8 cellular contexts compared by ENCODE assay signal in the genomic region with DNA sequence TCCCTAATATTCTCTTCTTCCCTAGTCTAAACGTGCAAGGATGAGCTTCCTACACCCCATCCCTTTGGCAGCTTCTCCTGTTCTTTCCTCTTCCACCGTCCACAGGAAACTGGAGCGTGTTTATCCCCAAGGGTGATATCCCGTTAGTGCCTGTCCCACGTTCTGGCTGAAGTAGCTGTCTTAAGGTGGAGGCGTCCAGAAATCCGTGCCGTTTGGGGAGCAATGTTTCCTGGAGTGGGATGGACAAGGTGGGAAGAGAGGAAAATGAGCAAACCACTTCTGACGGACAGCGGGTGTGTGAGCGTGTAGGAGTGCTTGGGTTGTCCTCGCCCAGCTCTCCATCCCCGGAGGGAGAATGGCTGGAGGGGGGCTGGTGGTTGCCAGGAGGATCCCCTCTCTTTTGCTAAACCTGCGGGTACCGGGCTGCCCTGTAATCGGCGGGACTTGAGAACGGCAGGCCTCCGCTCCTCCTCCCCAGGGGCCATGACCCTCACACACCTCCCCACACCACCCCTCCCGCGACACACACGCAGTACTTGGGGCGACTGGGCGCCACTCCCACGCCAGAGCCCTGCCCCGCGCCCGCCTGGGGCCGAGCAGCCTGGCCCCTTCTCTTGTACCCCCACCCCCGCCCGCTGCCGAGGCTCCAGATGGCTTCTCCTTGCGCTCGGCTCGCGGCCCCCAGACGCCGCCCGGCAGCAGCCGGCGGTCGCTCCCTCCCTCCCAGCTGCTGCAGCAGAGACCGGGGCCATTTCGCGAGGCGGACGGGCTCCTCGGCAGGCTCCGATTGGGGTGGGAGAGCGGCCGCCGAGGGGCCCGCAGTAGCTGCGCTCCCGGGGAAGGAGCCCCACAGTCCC. TPM values are rescaled to one million over a fixed set of nuclear protein-coding genes. Genes with fewer than 3 reads are reported as not detected.
DNase-seq lines count a peak whose midpoint lies in the region; ATAC-seq and TF ChIP-seq lines count a peak whose summit lies in the region.

No MANE protein-coding gene starts in this region.

- intact Hi-C loops in activated T-helper 1 cell treated with anti-CD3 and anti-CD28 coated beads, Interleukin-12 subunit alpha, Interleukin-12 subunit beta, Interleukin-2, Interleukin-4 antibody, amounts not matched to agents 30 ng/mL and 10 ng/mL and 1 ng/mL, durations not matched to agents 14 hours and 24 hours and 36 hours (cut with micrococcal nuclease): loop anchor here (1.0 to 10.0 kb wide), 10 partner anchors 19 to 1409 kb away; a partner anchor contains a TSS
- intact Hi-C loops in heart left ventricle (cut with DNase I): loop anchor here in 8 of 10 donors (2.0 to 10.0 kb wide), 4 partner anchors 109 to 259 kb away; a partner anchor contains a TSS

- H3K4me1 ChIP-seq in BE2C: peaks cover 8% of the 10 kb centered on the region
- peaks cover 17% of the 10 kb centered on the region for H3K4me1 ChIP-seq in HUES48 (ENCODE audit: control insufficient read depth, insufficient read depth, low read length)
- peaks cover 0 to 45% (median 21%) of the 10 kb centered on the region in 12 donors for H3K4me1 ChIP-seq in heart left ventricle

- peaks cover 25% of the 10 kb centered on the region for H3K36me3 Mint-ChIP-seq in activated T-helper 1 cell treated with anti-CD3 and anti-CD28 coated beads, Interleukin-12 subunit alpha, Interleukin-12 subunit beta, Interleukin-2, Interleukin-4 antibody, amounts not matched to agents 30 ng/mL and 10 ng/mL and 1 ng/mL, durations not matched to agents 14 hours and 24 hours and 36 hours (ENCODE audit: low read depth)
- H3K36me3 Mint-ChIP-seq in progenitor cell of endocrine pancreas (ENCODE audit: insufficient read depth): no peaks in the 10 kb centered on the region

- peak overlapping the region; percentile 83 for H3K4me3 ChIP-seq in BE2C (ENCODE audit: low read depth, low read length)
- H3K4me3 ChIP-seq in HUES48 (ENCODE audit: low read depth, low read length): peak overlapping the region; percentile 60
- H3K4me3 ChIP-seq in heart left ventricle: peak overlapping the region; percentile 38 to 80 (median 63)

- no peak overlapping the region for H3K9ac ChIP-seq in HUES48 (ENCODE audit: low read depth, low read length)

- ATAC-seq in heart left ventricle: peak; percentile 17 to 70 (median 62)

- H3K27me3 ChIP-seq in BE2C (peaks cover 23% of the 10 kb centered on the region), HUES48 (ENCODE audit: control insufficient read depth, insufficient read depth, low read length) (peaks cover 93% of the 10 kb centered on the region), heart left ventricle (peaks cover 9 to 47% (median 34%) of the 10 kb centered on the region in 9 donors)

- peak; percentile 59 for DNase-seq in BE2C
- DNase-seq in GM20000 (ENCODE audit: low spot score): peak; percentile 48
- DNase-seq in activated T-helper 1 cell treated with anti-CD3 and anti-CD28 coated beads, Interleukin-12 subunit alpha, Interleukin-12 subunit beta, Interleukin-2, Interleukin-4 antibody, amounts not matched to agents 30 ng/mL and 10 ng/mL and 1 ng/mL, durations not matched to agents 14 hours and 24 hours and 36 hours (ENCODE audit: low spot score): no peak
- DNase-seq in heart left ventricle: peak in 1 of 5 donors; percentile 33
- no peak for DNase-seq in progenitor cell of endocrine pancreas (ENCODE audit: low spot score, unreplicated experiment)
- DNase-seq in SHP77 treated with DMSO at 0.1 percent for 48 hours (lab: John Stamatoyannopoulos, UW): no peak
- no peak for DNase-seq in OCI-M1 (lab: John Stamatoyannopoulos, UW)

- H3K36me3 ChIP-seq in BE2C: no peaks in the 10 kb centered on the region
- H3K36me3 ChIP-seq in HUES48 (ENCODE audit: control insufficient read depth, insufficient read depth, low read length): no peaks in the 10 kb centered on the region
- H3K36me3 ChIP-seq in heart left ventricle: no peaks in the 10 kb centered on the region

- TF ChIP-seq CTCF in BE2C (IDR thresholded peaks at IDR 0.05; ENCODE audit: low read depth, low read length) (no peak), GM20000 (IDR thresholded peaks at IDR 0.05; ENCODE audit: extremely low read depth, missing control alignments) (no peak), heart left ventricle (IDR thresholded peaks at IDR 0.05) (no peak), progenitor cell of endocrine pancreas (IDR thresholded peaks at IDR 0.05; ENCODE audit: unreplicated experiment) (no peak)

- H3K27ac ChIP-seq in HUES48 (ENCODE audit: low read depth, low read length) (no peak overlapping the region), heart left ventricle (peak overlapping the region in 10 of 12 donors; percentile 23 to 83 (median 66))

- peaks cover 15% of the 10 kb centered on the region for H3K27me3 Mint-ChIP-seq in activated T-helper 1 cell treated with anti-CD3 and anti-CD28 coated beads, Interleukin-12 subunit alpha, Interleukin-12 subunit beta, Interleukin-2, Interleukin-4 antibody, amounts not matched to agents 30 ng/mL and 10 ng/mL and 1 ng/mL, durations not matched to agents 14 hours and 24 hours and 36 hours (ENCODE audit: insufficient read depth)
- H3K27me3 Mint-ChIP-seq in progenitor cell of endocrine pancreas: peaks cover 81% of the 10 kb centered on the region

- 1 to 6% (median 3%) methylated on average over 23 to 55 of the region's 55 CpGs for WGBS in heart left ventricle, 4 donors

- peak overlapping the region; percentile 98 for H3K4me3 Mint-ChIP-seq in activated T-helper 1 cell treated with anti-CD3 and anti-CD28 coated beads, Interleukin-12 subunit alpha, Interleukin-12 subunit beta, Interleukin-2, Interleukin-4 antibody, amounts not matched to agents 30 ng/mL and 10 ng/mL and 1 ng/mL, durations not matched to agents 14 hours and 24 hours and 36 hours
- H3K4me3 Mint-ChIP-seq in progenitor cell of endocrine pancreas (ENCODE audit: low read depth): peak overlapping the region; percentile 55

- no peak for TF ChIP-seq POLR2A in heart left ventricle (IDR thresholded peaks at IDR 0.05)

- H3K9me3 ChIP-seq in BE2C (no peaks in the 10 kb centered on the region), HUES48 (ENCODE audit: control insufficient read depth, insufficient read depth, low read length) (no peaks in the 10 kb centered on the region), heart left ventricle (peaks cover 0 to 15% (median 9%) of the 10 kb centered on the region in 12 donors)

- peaks cover 14% of the 10 kb centered on the region for H3K9me3 Mint-ChIP-seq in activated T-helper 1 cell treated with anti-CD3 and anti-CD28 coated beads, Interleukin-12 subunit alpha, Interleukin-12 subunit beta, Interleukin-2, Interleukin-4 antibody, amounts not matched to agents 30 ng/mL and 10 ng/mL and 1 ng/mL, durations not matched to agents 14 hours and 24 hours and 36 hours
- peaks cover 7% of the 10 kb centered on the region for H3K9me3 Mint-ChIP-seq in progenitor cell of endocrine pancreas (ENCODE audit: low read depth)

- H3K4me1 Mint-ChIP-seq in activated T-helper 1 cell treated with anti-CD3 and anti-CD28 coated beads, Interleukin-12 subunit alpha, Interleukin-12 subunit beta, Interleukin-2, Interleukin-4 antibody, amounts not matched to agents 30 ng/mL and 10 ng/mL and 1 ng/mL, durations not matched to agents 14 hours and 24 hours and 36 hours (ENCODE audit: low read depth): peaks cover 71% of the 10 kb centered on the region
- H3K4me1 Mint-ChIP-seq in progenitor cell of endocrine pancreas (ENCODE audit: low read depth): peaks cover 13% of the 10 kb centered on the region

- H3K27ac Mint-ChIP-seq in activated T-helper 1 cell treated with anti-CD3 and anti-CD28 coated beads, Interleukin-12 subunit alpha, Interleukin-12 subunit beta, Interleukin-2, Interleukin-4 antibody, amounts not matched to agents 30 ng/mL and 10 ng/mL and 1 ng/mL, durations not matched to agents 14 hours and 24 hours and 36 hours: peak overlapping the region; percentile 98
- H3K27ac Mint-ChIP-seq in progenitor cell of endocrine pancreas: no peak overlapping the region

RNA-seq across cellular contexts. Expression of a gene that starts 13.9 kb away (rescaled TPM):
- 25.6 TPM for polyA plus RNA-seq in BE2C (2012; ENCODE audit: insufficient read depth, insufficient read length, low read depth)
- total RNA-seq in activated T-helper 1 cell treated with anti-CD3 and anti-CD28 coated beads, Interleukin-12 subunit alpha, Interleukin-12 subunit beta, Interleukin-2, Interleukin-4 antibody, amounts not matched to agents 30 ng/mL and 10 ng/mL and 1 ng/mL, durations not matched to agents 14 hours and 24 hours and 36 hours: 8.4 and 11.9 TPM in 2 replicates
- total RNA-seq in heart left ventricle (1 to 10 TPM in 4 of 9 donors, under 1 TPM in 5; 0.39 to 1.9 (median 0.84) TPM), progenitor cell of endocrine pancreas (0.31 and 0.38 TPM in 2 replicates)
- polyA plus RNA-seq in heart left ventricle: under 1 TPM; 0.26 to 0.76 TPM

Comparison
In these comparisons a context has a peak if more than half of its experiments do, and no peak if none do; other contexts are left out.
1. DNase-seq: peak in BE2C (single experiment) and GM20000 (single experiment); none in activated T-helper 1 cell treated with anti-CD3 and anti-CD28 coated beads, Interleukin-12 subunit alpha, Interleukin-12 subunit beta, Interleukin-2, Interleukin-4 antibody, amounts not matched to agents 30 ng/mL and 10 ng/mL and 1 ng/mL, durations not matched to agents 14 hours and 24 hours and 36 hours (single experiment), progenitor cell of endocrine pancreas (single experiment), SHP77 treated with DMSO at 0.1 percent for 48 hours (single experiment) and OCI-M1 (single experiment).
2. Peak in every context shown above with its lines, with median percentiles within 50 percentile points of each other: H3K4me3 ChIP-seq.